29 cellular contexts compared by ENCODE assay signal in the genomic region with DNA sequence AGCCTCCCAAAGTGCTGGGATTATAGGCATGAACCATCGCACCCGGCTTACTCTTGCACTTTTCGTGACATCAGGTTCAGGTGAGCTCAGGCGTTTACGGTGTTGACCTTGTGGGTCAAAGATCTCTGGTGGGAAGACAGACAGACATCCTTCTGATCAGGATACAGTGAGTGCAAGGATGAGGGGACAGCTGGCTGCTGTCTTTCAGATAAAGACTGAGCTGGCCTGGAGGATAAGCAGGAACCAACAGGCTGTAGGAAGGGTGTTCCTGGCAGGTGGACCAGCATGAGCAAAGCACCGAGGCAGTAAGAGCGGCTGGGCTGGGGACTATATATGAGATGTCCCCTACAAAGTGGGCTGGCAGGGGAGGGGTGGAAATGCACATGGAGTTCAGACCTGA. TPM values are rescaled to one million over a fixed set of nuclear protein-coding genes. Genes with fewer than 3 reads are reported as not detected.
"Had no signal": no experiment of that assay in that cellular context is flagged by ENCODE, and none has a peak within 500 bp of the region (broad histone marks: within the 10 kb centered on the region; RNA-seq: fewer than 3 reads in every experiment).

No MANE protein-coding gene starts in this region.

- H3K4me1 ChIP-seq: Peyer's patch, SJSA1 had no signal

- H3K27ac ChIP-seq: KMS-11, PC-9, Peyer's patch, SJSA1, SK-N-MC had no signal

- H3K4me3 ChIP-seq: PC-9, Peyer's patch, SJSA1, SK-N-MC had no signal

- H2AFZ ChIP-seq: PC-9 had no signal

- H3K27me3 ChIP-seq: Peyer's patch, SJSA1 had no signal

- H3K4me2 ChIP-seq: KMS-11, PC-9 had no signal

- H3K36me3 ChIP-seq: Peyer's patch, SJSA1 had no signal

- DNase-seq: IMR-90, Kasumi-1, MM.1S, NCI-H1105, NCI-H1417, NCI-H1436 treated with DMSO at 0.1 percent for 48 hours, NCI-H1694, NCI-H1930, NCI-H2081, NCI-H2171, NCI-H226, NCI-H446, NCI-H510A, NCI-H524 treated with DMSO at 0.1 percent for 48 hours, NCI-H69, NCI-H774, OCI-M1, PC-9, Peyer's patch, SHP77 treated with DMSO at 0.1 percent for 48 hours, SW 1271 had no signal

- H3K9ac ChIP-seq: KMS-11 had no signal

- ATAC-seq: HepG2, Right ventricle myocardium inferior had no signal

- H3K9me3 ChIP-seq: Peyer's patch, SJSA1 had no signal

RNA-seq across cellular contexts. Expression of gene GTSF1L, which starts 11.1 kb away (rescaled TPM):
- total RNA-seq: HepG2, HT1080, IMR-90, M059J, PC-9, Peyer's patch, Right ventricle myocardium inferior, RPMI7951, SJSA1 had no signal
- polyA plus RNA-seq: HepG2, IMR-90 had no signal
